Comparison of ENCODE assay signal across 1 cellular context in genomic region chrX:1661048-1661921, GRCh38.
TF ChIP-seq lines count a peak whose summit lies in the region.

No MANE protein-coding gene starts in this region.

TF ChIP-seq in GM12878, 131 proteins besides CTCF, POLR2A, EP300 and RAD21 (continued from another document):
- TF ChIP-seq ZBTB11 (CRISPR knock-in tag; IDR thresholded peaks at IDR 0.05) (no peak), ZNF274 (IDR thresholded peaks at IDR 0.05; ENCODE audit: insufficient read depth, insufficient read length) (no peak), CBX3 (IDR thresholded peaks at IDR 0.05; ENCODE audit: borderline replicate concordance, low read depth) (no peak), STAT3 (IDR thresholded peaks at IDR 0.05; ENCODE audit: low read depth, low read length) (no peak), GATAD2B (conservative IDR thresholded peaks at IDR 0.05; ENCODE audit: low read depth) (no peak), MTA3 (IDR thresholded peaks at IDR 0.05; ENCODE audit: borderline replicate concordance, low read length) (no peak), SIN3A (IDR thresholded peaks at IDR 0.05; ENCODE audit: low read depth, low read length) (no peak), SMC3 (IDR thresholded peaks at IDR 0.05; ENCODE audit: borderline replicate concordance, low read length) (no peak), NFYA (IDR thresholded peaks at IDR 0.05; ENCODE audit: borderline replicate concordance, low read depth, low read length) (no peak), CREM (IDR thresholded peaks at IDR 0.05; ENCODE audit: low read depth) (peak; percentile 92), GABPA (IDR thresholded peaks at IDR 0.05; ENCODE audit: low read depth) (peak; percentile 68), RBBP5 (conservative IDR thresholded peaks at IDR 0.05) (no peak), CBX5 (IDR thresholded peaks at IDR 0.05; ENCODE audit: low read depth) (no peak), NRF1 (conservative IDR thresholded peaks at IDR 0.05; ENCODE audit: low read depth, low read length) (no peak), NFIC (IDR thresholded peaks at IDR 0.05; ENCODE audit: low read depth, low read length) (no peak), MXI1 (IDR thresholded peaks at IDR 0.05; ENCODE audit: low read depth, low read length) (no peak), NR2C1 (IDR thresholded peaks at IDR 0.05) (no peak), CEBPB (IDR thresholded peaks at IDR 0.05; ENCODE audit: borderline replicate concordance in 1 of 2, low read depth in 2 of 2, low read length in 2 of 2) (no peak), JUNB (IDR thresholded peaks at IDR 0.05) (no peak; the same call in 1 of the 2 replicates)
TF ChIP-seq in GM12878: peak in this region for 21.
